Comparison of ENCODE assay signal across 1 cellular context in genomic region chr7:120190109-120190508, GRCh38.
TF ChIP-seq lines count a peak whose summit lies in the region.

No MANE protein-coding gene starts in this region.

TF ChIP-seq in H1, 55 proteins besides CTCF, POLR2A, EP300 and RAD21:
- TF ChIP-seq USF2 (IDR thresholded peaks at IDR 0.05; ENCODE audit: low read length) (0 out of 2 replicates have a peak, but pooled peaks have one; percentile 16), BCL11A (IDR thresholded peaks at IDR 0.05; ENCODE audit: low read depth in 2 of 2, low read length in 2 of 2) (no peak), TCF12 (IDR thresholded peaks at IDR 0.05; ENCODE audit: low read depth, low read length) (0 out of 2 replicates have a peak, but pooled peaks have one; percentile 16), HDAC2 (IDR thresholded peaks at IDR 0.05; ENCODE audit: borderline replicate concordance in 1 of 2, low read depth in 2 of 2, low read length in 2 of 2) (no peak)
